ENCODE assay signal across 10 cellular contexts in genomic region chr17:79019260-79019630, GRCh38.
"Had no signal": no experiment of that assay in that cellular context is flagged by ENCODE, and none has a peak within 500 bp of the region (broad histone marks: within the 10 kb centered on the region; RNA-seq: fewer than 3 reads in every experiment).

No MANE protein-coding gene starts in this region.

- H3K27ac ChIP-seq: epithelial cell of prostate, psoas muscle had no signal

- H3K4me3 Mint-ChIP-seq: naive B cell, nephron progenitor cell had no signal

- H3K4me3 ChIP-seq: psoas muscle had no signal

- H3K9me3 ChIP-seq: esophagus muscularis mucosa, gastrocnemius medialis, heart right ventricle, psoas muscle, tibial nerve had no signal

- H3K36me3 Mint-ChIP-seq: naive B cell had no signal

- H3K79me2 ChIP-seq: parathyroid adenoma had no signal

- H3K27me3 ChIP-seq: gastrocnemius medialis, tibial nerve had no signal

- H3K27ac Mint-ChIP-seq: nephron progenitor cell had no signal

- H3K9ac ChIP-seq: parathyroid adenoma had no signal

- H3K36me3 ChIP-seq: esophagus muscularis mucosa, gastrocnemius medialis, heart right ventricle, tibial nerve had no signal

- DNase-seq: naive B cell, nephron progenitor cell, retina had no signal
